ENCODE assay signal across 13 cellular contexts in the genomic region with DNA sequence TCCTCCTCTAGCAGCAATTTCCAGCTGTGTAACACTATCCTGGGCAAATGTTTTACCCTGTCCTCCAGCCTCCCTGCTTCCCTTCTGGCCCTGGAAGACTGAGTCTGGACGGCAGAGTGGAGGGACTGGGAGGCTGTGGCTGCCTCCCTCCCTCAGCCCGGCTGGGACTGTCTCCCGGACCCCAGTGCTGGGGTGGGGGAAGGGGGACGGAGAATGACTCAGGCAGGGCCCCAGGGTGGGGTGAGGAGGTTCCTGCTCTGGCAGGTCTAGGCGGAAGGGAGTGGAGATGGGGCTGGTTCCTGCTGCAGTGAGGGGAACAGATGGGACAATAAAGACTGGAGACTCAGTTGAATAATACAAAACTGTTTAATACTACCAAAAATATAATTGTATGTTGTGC. TPM values are rescaled to one million over a fixed set of nuclear protein-coding genes. Genes with fewer than 3 reads are reported as not detected.
DNase-seq lines count a peak whose midpoint lies in the region; FAIRE-seq and TF ChIP-seq lines count a peak whose summit lies in the region.
"Had no signal": no experiment of that assay in that cellular context is flagged by ENCODE, and none has a peak within 500 bp of the region (broad histone marks: within the 10 kb centered on the region; RNA-seq: fewer than 3 reads in every experiment).

No MANE protein-coding gene starts in this region.

- H3K36me3 ChIP-seq in endothelial cell of umbilical vein (ENCODE audit: control insufficient read depth in 2 of 2, extremely low read depth in 1 of 2, insufficient read depth in 2 of 2, low read length in 2 of 2) (peaks cover 7 to 26% of the 10 kb centered on the region in 2 experiments), trophoblast cell (ENCODE audit: control insufficient read depth in 1 of 2, insufficient read depth in 2 of 2, low read length in 2 of 2) (peaks cover 40 to 45% of the 10 kb centered on the region in 2 experiments), hepatocyte (replicated peaks; ENCODE audit: insufficient read depth, low read depth) (no peaks in the 10 kb centered on the region)

- no peaks in the 10 kb centered on the region for H4K20me1 ChIP-seq in endothelial cell of umbilical vein (replicated peaks; ENCODE audit: control insufficient read depth, extremely low read depth, insufficient read depth, low read length)
- H4K20me1 ChIP-seq in hepatocyte (ENCODE audit: insufficient read depth, poor library complexity, severe bottlenecking) = no peaks in the 10 kb centered on the region

- H3K9ac ChIP-seq in endothelial cell of umbilical vein (replicated peaks; ENCODE audit: extremely low read depth, insufficient read depth, low read length) (no peak overlapping the region), trophoblast cell (ENCODE audit: low read length) (no peak overlapping the region)

- TF ChIP-seq CTCF in endothelial cell of umbilical vein (IDR thresholded peaks at IDR 0.05; ENCODE audit: extremely low read depth in 1 of 2, insufficient read depth in 1 of 2, low read depth in 1 of 2, low read length in 2 of 2) = no peak
- TF ChIP-seq CTCF in hepatocyte (IDR thresholded peaks at IDR 0.05; ENCODE audit: poor library complexity) = no peak
- TF ChIP-seq CTCF in D721Med (IDR thresholded peaks at IDR 0.05; ENCODE audit: insufficient read depth, missing control alignments) = no peak

- no peak overlapping the region for H2AK5ac ChIP-seq in trophoblast cell (ENCODE audit: low read length)

- CTCF ChIA-PET in endothelial cell of umbilical vein (lab: Charles Lee) = interaction anchor here (0.8 to 5.1 kb wide), 4 partner anchors 12 to 232 kb away, joined by 3 to 61 read pairs (median 5); a partner anchor contains a TSS

- peaks cover 23% of the 10 kb centered on the region for H3K79me1 ChIP-seq in trophoblast cell (ENCODE audit: low read length)

- H3K9me3 ChIP-seq in endothelial cell of umbilical vein (replicated peaks; ENCODE audit: control insufficient read depth, insufficient read depth, low read length) (no peaks in the 10 kb centered on the region), trophoblast cell (ENCODE audit: insufficient read depth, low read depth, low read length) (peaks cover 3% of the 10 kb centered on the region), hepatocyte (ENCODE audit: low read depth) (no peaks in the 10 kb centered on the region)
- H3K9me3 ChIP-seq: upper lobe of right lung had no signal

- intact Hi-C loops in endothelial cell of umbilical vein (cut with micrococcal nuclease) = loop anchor here (2.0 kb wide), 1 partner anchor 27 kb away; a partner anchor contains a TSS

- no peak overlapping the region for H3K4me2 ChIP-seq in endothelial cell of umbilical vein (ENCODE audit: insufficient read depth, low read length)
- peak overlapping the region; percentile 85 for H3K4me2 ChIP-seq in trophoblast cell (ENCODE audit: low read length)
- H3K4me2 ChIP-seq in hepatocyte = no peak overlapping the region

- no CpG with 5 or more reads among the region's 5 CpGs for WGBS in trophoblast cell (ENCODE audit: extremely low coverage, insufficient coverage, insufficient read length)
- 72% methylated on average over 5 of the region's 5 CpGs for WGBS in hepatocyte (ENCODE audit: low lambda C conversion rate, missing lambda C conversion rate)

- H2BK120ac ChIP-seq in trophoblast cell (ENCODE audit: insufficient read depth, low read length, poor library complexity) = no peak overlapping the region

- H4K8ac ChIP-seq in trophoblast cell (ENCODE audit: low read depth, low read length) = no peak overlapping the region

- DNase-seq in EL (peak; percentile 74), NOMO-1 treated with DMSO at 0.1 percent for 48 hours (lab: John Stamatoyannopoulos, UW; ENCODE audit: unreplicated experiment) (peak; percentile 25), endothelial cell of umbilical vein (ENCODE audit: low read depth, low spot score) (no peak), trophoblast cell (no peak), hepatocyte (ENCODE audit: low spot score) (no peak), GDM1 (lab: John Stamatoyannopoulos, UW) (no peak), D721Med (ENCODE audit: insufficient read length, low spot score) (no peak), HuH-7 (ENCODE audit: low spot score) (no peak)
- DNase-seq: DND-41; NCI-H510A; stimulated activated CD4-positive, alpha-beta T cell treated with anti-CD3 and anti-CD28 coated beads, Interleukin-1b, Interleukin-23, amount 100 ng/mL, for 48 hours; upper lobe of right lung had no signal

- H3K9me2 ChIP-seq in hepatocyte (replicated peaks; ENCODE audit: insufficient read depth) = no peaks in the 10 kb centered on the region

- H3K27me3 ChIP-seq in endothelial cell of umbilical vein (ENCODE audit: control insufficient read depth in 2 of 2, insufficient read depth in 2 of 2, low read length in 2 of 2) = no peaks in the 10 kb centered on the region
- no peaks in the 10 kb centered on the region for H3K27me3 ChIP-seq in trophoblast cell (ENCODE audit: insufficient read depth, low read length)
- no peaks in the 10 kb centered on the region for H3K27me3 ChIP-seq in hepatocyte
- H3K27me3 ChIP-seq: upper lobe of right lung had no signal

- peaks cover 19% of the 10 kb centered on the region for H3K79me2 ChIP-seq in endothelial cell of umbilical vein (ENCODE audit: control insufficient read depth, insufficient read depth, low read length)
- H3K79me2 ChIP-seq in trophoblast cell (ENCODE audit: control insufficient read depth, insufficient read depth, low read length, poor library complexity) = peaks cover 12% of the 10 kb centered on the region
- peaks cover 26% of the 10 kb centered on the region for H3K79me2 ChIP-seq in hepatocyte

- TF ChIP-seq POLR2A in endothelial cell of umbilical vein (IDR thresholded peaks at IDR 0.05; ENCODE audit: low read depth, low read length) = no peak

- no peak overlapping the region for H3K27ac ChIP-seq in endothelial cell of umbilical vein (ENCODE audit: insufficient read depth, low read depth, low read length)
- H3K27ac ChIP-seq in trophoblast cell (ENCODE audit: low read depth, low read length) = peak overlapping the region; percentile 10
- H3K27ac ChIP-seq in hepatocyte = no peak overlapping the region
- H3K27ac ChIP-seq: upper lobe of right lung had no signal

- no peak overlapping the region for H4K91ac ChIP-seq in trophoblast cell (ENCODE audit: low read depth, low read length)

- H3K4me1 ChIP-seq in endothelial cell of umbilical vein (ENCODE audit: control insufficient read depth, extremely low read depth, insufficient read depth, low read length) (peaks cover 23% of the 10 kb centered on the region), trophoblast cell (ENCODE audit: control insufficient read depth in 1 of 2, insufficient read depth in 2 of 2, low read length in 2 of 2) (peaks cover 40 to 42% of the 10 kb centered on the region in 2 experiments), hepatocyte (ENCODE audit: insufficient read depth) (peaks cover 5% of the 10 kb centered on the region)

- POLR2A ChIA-PET in endothelial cell of umbilical vein (lab: Charles Lee) = interaction anchor here (1.2 kb wide), 1 partner anchor 12 kb away, joined by 3 read pairs; no protein-coding TSS in a partner anchor

- no peak overlapping the region for H3K4ac ChIP-seq in trophoblast cell (ENCODE audit: low read depth, low read length)

- FAIRE-seq in endothelial cell of umbilical vein (lab: Jason Lieb, UNC) (peak; percentile 42), D721Med (lab: Jason Lieb, UNC) (no peak)
- FAIRE-seq: HepG2 had no signal

- no peaks in the 10 kb centered on the region for H3K9me1 ChIP-seq in endothelial cell of umbilical vein (replicated peaks; ENCODE audit: control insufficient read depth, extremely low read depth, insufficient read depth, low read length)

- no peak overlapping the region for H3K14ac ChIP-seq in trophoblast cell (ENCODE audit: low read length)

- H2AFZ ChIP-seq in endothelial cell of umbilical vein (ENCODE audit: low read depth, low read length) (no peak overlapping the region), trophoblast cell (ENCODE audit: insufficient read depth, low read length, poor library complexity) (no peak overlapping the region), hepatocyte (no peak overlapping the region)

- H3K23ac ChIP-seq in trophoblast cell (ENCODE audit: low read length) = no peak overlapping the region

- BruUV-seq in endothelial cell of umbilical vein (replicated peaks; lab: Mats Ljungman, UMichigan) = no TSS peak

- H2BK5ac ChIP-seq in trophoblast cell (ENCODE audit: low read depth, low read length, poor library complexity) = no peak overlapping the region

- H3K4me3 ChIP-seq in endothelial cell of umbilical vein (replicated peaks in 1 of 3; ENCODE audit: insufficient read depth in 1 of 3, low read depth in 1 of 3, low read length in 3 of 3) (no peak overlapping the region), trophoblast cell (ENCODE audit: low read depth, low read length) (no peak overlapping the region), hepatocyte (no peak overlapping the region)

- dilution Hi-C loops in endothelial cell of umbilical vein (cut with MboI; ENCODE audit: extremely low pct_ligation_motif_present, low sequenced_read_pairs) = no loop called here

- H2BK12ac ChIP-seq in trophoblast cell (ENCODE audit: low read length) = no peak overlapping the region

- H4K12ac ChIP-seq in trophoblast cell (ENCODE audit: low read depth, low read length) = no peak overlapping the region

- H3K18ac ChIP-seq in trophoblast cell (ENCODE audit: low read length) = no peak overlapping the region

RNA-seq across cellular contexts. Expression of a gene that starts 2.1 kb away (rescaled TPM):
- total RNA-seq in endothelial cell of umbilical vein (0.39 and 0.46 TPM in 2 replicates), hepatocyte (0.13 and 0.44 TPM in 2 replicates)
- polyA plus RNA-seq in endothelial cell of umbilical vein (0.19 and 0.26 TPM in 2 replicates), hepatocyte (0.89 and 0.95 TPM in 2 replicates)
- polyA plus RNA-seq in endothelial cell of umbilical vein (2011; cell fraction: cytosol; rRNA removed) = 0.08 and 0.16 TPM in 2 replicates
- 0.28 and 0.67 TPM in 2 replicates for polyA plus RNA-seq in endothelial cell of umbilical vein (2011; cell fraction: nucleus; rRNA removed)
- polyA plus RNA-seq in endothelial cell of umbilical vein (2012) = 0.48 and 1.0 TPM in 2 replicates
- 0.53 TPM in 1 of 2 replicates, not detected in the other for polyA minus RNA-seq in endothelial cell of umbilical vein
- polyA minus RNA-seq in endothelial cell of umbilical vein (2011; cell fraction: cytosol; rRNA and poly(A)+ RNA removed) = not detected
- 0.58 and 0.67 TPM in 2 replicates for polyA minus RNA-seq in endothelial cell of umbilical vein (2011; cell fraction: nucleus; rRNA and poly(A)+ RNA removed)
- 11.2 and 11.6 TPM in 2 replicates for polyA plus RNA-seq in trophoblast cell (2013)

RNA-seq across cellular contexts. Expression of a gene that starts 4.2 kb away (rescaled TPM):
- total RNA-seq in endothelial cell of umbilical vein (61.2 and 78.0 TPM in 2 replicates), hepatocyte (201 and 234 TPM in 2 replicates)
- polyA plus RNA-seq in endothelial cell of umbilical vein (368 and 384 TPM in 2 replicates), hepatocyte (109 and 113 TPM in 2 replicates)
- 232 and 270 TPM in 2 replicates for polyA plus RNA-seq in endothelial cell of umbilical vein (2011; cell fraction: cytosol; rRNA removed)
- 167 and 168 TPM in 2 replicates for polyA plus RNA-seq in endothelial cell of umbilical vein (2011; cell fraction: nucleus; rRNA removed)
- polyA plus RNA-seq in endothelial cell of umbilical vein (2012) = 96.5 and 130 TPM in 2 replicates
- 198 and 233 TPM in 2 replicates for polyA minus RNA-seq in endothelial cell of umbilical vein
- 61.6 TPM for polyA minus RNA-seq in endothelial cell of umbilical vein (2011; cell fraction: cytosol; rRNA and poly(A)+ RNA removed)
- polyA minus RNA-seq in endothelial cell of umbilical vein (2011; cell fraction: nucleus; rRNA and poly(A)+ RNA removed) = 41.7 and 43.4 TPM in 2 replicates
- polyA plus RNA-seq in trophoblast cell (2013) = 91.5 and 95.4 TPM in 2 replicates

RNA-seq across cellular contexts. Expression of a gene that starts 8.4 kb away (rescaled TPM):
- total RNA-seq in endothelial cell of umbilical vein (2.9 and 4.5 TPM in 2 replicates), hepatocyte (64.0 and 75.5 TPM in 2 replicates)
- polyA plus RNA-seq in endothelial cell of umbilical vein (29.1 and 30.8 TPM in 2 replicates), hepatocyte (80.4 and 82.6 TPM in 2 replicates)
- polyA plus RNA-seq in endothelial cell of umbilical vein (2011; cell fraction: cytosol; rRNA removed) = 13.1 and 20.9 TPM in 2 replicates
- polyA plus RNA-seq in endothelial cell of umbilical vein (2011; cell fraction: nucleus; rRNA removed) = 2.1 TPM in 2 replicates
- polyA plus RNA-seq in endothelial cell of umbilical vein (2012) = 18.9 and 35.4 TPM in 2 replicates
- polyA minus RNA-seq in endothelial cell of umbilical vein = 9.3 and 26.8 TPM in 2 replicates
- 1.0 TPM for polyA minus RNA-seq in endothelial cell of umbilical vein (2011; cell fraction: cytosol; rRNA and poly(A)+ RNA removed)
- 3.0 and 4.7 TPM in 2 replicates for polyA minus RNA-seq in endothelial cell of umbilical vein (2011; cell fraction: nucleus; rRNA and poly(A)+ RNA removed)
- polyA plus RNA-seq in trophoblast cell (2013) = 1.4 and 1.5 TPM in 2 replicates

RNA-seq across cellular contexts. Expression of a gene that starts 26.1 kb away (rescaled TPM):
- total RNA-seq in endothelial cell of umbilical vein (56.5 and 63.4 TPM in 2 replicates), hepatocyte (61.1 and 71.2 TPM in 2 replicates)
- polyA plus RNA-seq in endothelial cell of umbilical vein (91.6 and 96.5 TPM in 2 replicates), hepatocyte (33.7 and 35.4 TPM in 2 replicates)
- polyA plus RNA-seq in endothelial cell of umbilical vein (2011; cell fraction: cytosol; rRNA removed) = 97.0 and 110 TPM in 2 replicates
- 90.0 and 99.9 TPM in 2 replicates for polyA plus RNA-seq in endothelial cell of umbilical vein (2011; cell fraction: nucleus; rRNA removed)
- polyA plus RNA-seq in endothelial cell of umbilical vein (2012) = 52.3 and 67.0 TPM in 2 replicates
- 76.4 and 80.4 TPM in 2 replicates for polyA minus RNA-seq in endothelial cell of umbilical vein
- polyA minus RNA-seq in endothelial cell of umbilical vein (2011; cell fraction: cytosol; rRNA and poly(A)+ RNA removed) = 67.6 TPM
- polyA minus RNA-seq in endothelial cell of umbilical vein (2011; cell fraction: nucleus; rRNA and poly(A)+ RNA removed) = 21.7 and 30.4 TPM in 2 replicates
- 35.5 and 36.6 TPM in 2 replicates for polyA plus RNA-seq in trophoblast cell (2013)

RNA-seq across cellular contexts. Expression of a gene that starts 26.9 kb away (rescaled TPM):
- total RNA-seq in endothelial cell of umbilical vein = 33.1 and 40.1 TPM in 2 replicates
- polyA plus RNA-seq in endothelial cell of umbilical vein = 48.9 and 59.9 TPM in 2 replicates
- 31.5 and 31.7 TPM in 2 replicates for polyA plus RNA-seq in endothelial cell of umbilical vein (2011; cell fraction: cytosol; rRNA removed)
- polyA plus RNA-seq in endothelial cell of umbilical vein (2011; cell fraction: nucleus; rRNA removed) = 50.3 and 57.2 TPM in 2 replicates
- 27.8 and 29.5 TPM in 2 replicates for polyA plus RNA-seq in endothelial cell of umbilical vein (2012)
- 37.0 and 40.5 TPM in 2 replicates for polyA minus RNA-seq in endothelial cell of umbilical vein
- 47.6 TPM for polyA minus RNA-seq in endothelial cell of umbilical vein (2011; cell fraction: cytosol; rRNA and poly(A)+ RNA removed)
- polyA minus RNA-seq in endothelial cell of umbilical vein (2011; cell fraction: nucleus; rRNA and poly(A)+ RNA removed) = 13.3 and 16.5 TPM in 2 replicates
- polyA plus RNA-seq in trophoblast cell (2013) = 37.9 and 39.0 TPM in 2 replicates
- 33.0 and 33.7 TPM in 2 replicates for total RNA-seq in hepatocyte
- 33.8 and 41.6 TPM in 2 replicates for polyA plus RNA-seq in hepatocyte

Comparison
In these comparisons a context has a peak if more than half of its experiments do, and no peak if none do; other contexts are left out.
1. DNase-seq: peak in EL (single experiment) and NOMO-1 treated with DMSO at 0.1 percent for 48 hours (single experiment); none in endothelial cell of umbilical vein (single experiment), trophoblast cell (0 of 2), hepatocyte (single experiment), GDM1 (single experiment), D721Med (single experiment) and HuH-7 (single experiment).
2. RNA of a gene that starts 8.4 kb away (total RNA-seq): 64.0 to 75.5 TPM in hepatocyte; 2.9 to 4.5 TPM in endothelial cell of umbilical vein; every median in the first group is over 10 times any median in the second.